ENCODE assay signal across 19 cellular contexts in the genomic region with DNA sequence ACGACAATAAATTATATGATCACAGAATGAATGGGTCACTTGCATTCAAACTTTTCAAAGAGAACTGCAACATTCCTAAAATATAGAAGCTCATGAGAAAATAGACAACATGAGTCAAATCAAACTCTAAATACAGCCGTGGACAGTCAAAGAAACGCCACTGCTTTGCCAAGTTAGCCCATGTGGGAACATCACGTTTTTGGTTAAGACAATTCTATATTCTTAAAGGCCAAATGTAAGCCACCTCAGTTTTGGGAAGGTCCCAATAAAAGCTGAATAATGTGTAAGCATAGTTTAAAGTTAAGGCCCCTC. TPM values are rescaled to one million over a fixed set of nuclear protein-coding genes. Genes with fewer than 3 reads are reported as not detected.
DNase-seq lines count a peak whose midpoint lies in the region; ATAC-seq and TF ChIP-seq lines count a peak whose summit lies in the region.
"Had no signal": no experiment of that assay in that cellular context is flagged by ENCODE, and none has a peak within 500 bp of the region (broad histone marks: within the 10 kb centered on the region; RNA-seq: fewer than 3 reads in every experiment).

No MANE protein-coding gene starts in this region.

- H3K4me3 ChIP-seq in breast epithelium (no peak overlapping the region), fibroblast of mammary gland (ENCODE audit: control insufficient read depth, low read depth, low read length) (no peak overlapping the region), vagina (no peak overlapping the region)
- H3K4me3 ChIP-seq: ascending aorta, upper lobe of right lung had no signal

- DNase-seq in MCF 10A (ENCODE audit: unreplicated experiment) (no peak), breast epithelium (ENCODE audit: low spot score in 2 of 2) (no peak), fibroblast of mammary gland (ENCODE audit: low read depth) (peak; percentile 85), vagina (ENCODE audit: extremely low spot score in 2 of 2) (no peak), left ventricle myocardium superior (no peak), left cardiac atrium (no peak)
- DNase-seq in activated naive CD4-positive, alpha-beta T cell treated with anti-CD3 and anti-CD28 coated beads for 36 hours = no peak
- DNase-seq: activated CD4-positive, alpha-beta T cell treated with anti-CD3 and anti-CD28 coated beads, Interleukin-2, amount 50 U/mL, for 1 hour; C1 segment of cervical spinal cord; endodermal cell; KG1; NCI-H2081; NCI-H510A; stimulated activated CD4-positive, alpha-beta T cell treated with anti-CD3 and anti-CD28 coated beads, Interleukin-4, amount 100 ng/mL, for 4 hours; upper lobe of right lung had no signal

- H3K4me3 Mint-ChIP-seq in MCF 10A (ENCODE audit: unreplicated experiment) = peak overlapping the region; percentile 6
- H3K4me3 Mint-ChIP-seq in activated naive CD4-positive, alpha-beta T cell treated with anti-CD3 and anti-CD28 coated beads for 36 hours = no peak overlapping the region
- H3K4me3 Mint-ChIP-seq: endodermal cell had no signal

- no peaks in the 10 kb centered on the region for H3K27me3 Mint-ChIP-seq in MCF 10A (ENCODE audit: insufficient read depth, unreplicated experiment)
- H3K27me3 Mint-ChIP-seq in activated naive CD4-positive, alpha-beta T cell treated with anti-CD3 and anti-CD28 coated beads for 36 hours (ENCODE audit: low read depth) = no peaks in the 10 kb centered on the region
- H3K27me3 Mint-ChIP-seq: progenitor cell of endocrine pancreas had no signal

- TF ChIP-seq CTCF in MCF 10A (IDR thresholded peaks at IDR 0.05; ENCODE audit: unreplicated experiment) (no peak), breast epithelium (IDR thresholded peaks at IDR 0.05) (no peak), fibroblast of mammary gland (conservative IDR thresholded peaks at IDR 0.05; ENCODE audit: control insufficient read depth, insufficient read depth, low read depth, low read length) (no peak), vagina (IDR thresholded peaks at IDR 0.05) (no peak)

- no peak for TF ChIP-seq POLR2A in breast epithelium (IDR thresholded peaks at IDR 0.05)
- TF ChIP-seq POLR2A in vagina (IDR thresholded peaks at IDR 0.05) = no peak

- H3K9me3 Mint-ChIP-seq in MCF 10A (ENCODE audit: unreplicated experiment) = no peaks in the 10 kb centered on the region
- H3K9me3 Mint-ChIP-seq in activated naive CD4-positive, alpha-beta T cell treated with anti-CD3 and anti-CD28 coated beads for 36 hours = no peaks in the 10 kb centered on the region

- H3K27ac Mint-ChIP-seq in MCF 10A (ENCODE audit: low read depth, unreplicated experiment) = peak overlapping the region; percentile 88
- H3K27ac Mint-ChIP-seq in activated naive CD4-positive, alpha-beta T cell treated with anti-CD3 and anti-CD28 coated beads for 36 hours = no peak overlapping the region
- H3K27ac Mint-ChIP-seq: endodermal cell, progenitor cell of endocrine pancreas had no signal

- H3K4me1 Mint-ChIP-seq in MCF 10A (ENCODE audit: insufficient read depth, unreplicated experiment) = peaks cover 43% of the 10 kb centered on the region
- H3K4me1 Mint-ChIP-seq in activated naive CD4-positive, alpha-beta T cell treated with anti-CD3 and anti-CD28 coated beads for 36 hours (ENCODE audit: low read depth) = no peaks in the 10 kb centered on the region

- H3K4me1 ChIP-seq in breast epithelium = no peaks in the 10 kb centered on the region
- peaks cover 29% of the 10 kb centered on the region for H3K4me1 ChIP-seq in vagina
- H3K4me1 ChIP-seq: upper lobe of right lung had no signal

- H3K27ac ChIP-seq in breast epithelium (no peak overlapping the region), vagina (peak overlapping the region; percentile 54)
- H3K27ac ChIP-seq: ascending aorta, upper lobe of right lung had no signal

- H3K36me3 Mint-ChIP-seq in MCF 10A (ENCODE audit: insufficient read depth, unreplicated experiment) = no peaks in the 10 kb centered on the region
- no peaks in the 10 kb centered on the region for H3K36me3 Mint-ChIP-seq in activated naive CD4-positive, alpha-beta T cell treated with anti-CD3 and anti-CD28 coated beads for 36 hours (ENCODE audit: low read depth)

- H3K36me3 ChIP-seq in breast epithelium (no peaks in the 10 kb centered on the region), vagina (no peaks in the 10 kb centered on the region)
- H3K36me3 ChIP-seq: ascending aorta, upper lobe of right lung had no signal

- POLR2A ChIA-PET in MCF 10A (lab: Yijun Ruan, JAX) = interaction anchor here (0.7 to 4.0 kb wide), 28 partner anchors 7 to 209 kb away, joined by 3 to 28 read pairs (median 4); no protein-coding TSS in a partner anchor

- BruUV-seq in MCF 10A (replicated peaks; lab: Mats Ljungman, UMichigan) = TSS peak; percentile 99

- intact Hi-C loops in MCF 10A (cut with micrococcal nuclease) (loop anchor here (1.0 to 2.0 kb wide), 2 partner anchors 8 to 29 kb away; no protein-coding TSS in a partner anchor), breast epithelium (cut with DNase I; ENCODE audit: low total_unique reads) (no loop called here), vagina (cut with DNase I) (no loop called here), left ventricle myocardium superior (cut with micrococcal nuclease) (no loop called here), left cardiac atrium (cut with DNase I) (loop anchor here in 1 of 2 donors (10.0 kb wide), 1 partner anchor 45 kb away; no protein-coding TSS in a partner anchor)
- intact Hi-C loops in activated naive CD4-positive, alpha-beta T cell treated with anti-CD3 and anti-CD28 coated beads for 36 hours (cut with micrococcal nuclease) = no loop called here

- peak; percentile 36 for ATAC-seq in SK-N-SH treated with all-trans-retinoic acid at 6 μM for 48 hours
- no peak for ATAC-seq in left ventricle myocardium superior
- no peak for ATAC-seq in left cardiac atrium
- ATAC-seq: Right ventricle myocardium inferior had no signal

- CTCF ChIA-PET in MCF 10A (lab: Yijun Ruan, JAX) = interaction anchor here (0.6 to 2.2 kb wide), 8 partner anchors 14 to 637 kb away, joined by 3 to 6 read pairs (median 4); no protein-coding TSS in a partner anchor
- CTCF ChIA-PET in activated naive CD4-positive, alpha-beta T cell treated with anti-CD3 and anti-CD28 coated beads for 36 hours (lab: Charles Lee) = no interaction called here

- H3K9me3 ChIP-seq in breast epithelium = no peaks in the 10 kb centered on the region
- no peaks in the 10 kb centered on the region for H3K9me3 ChIP-seq in vagina
- H3K9me3 ChIP-seq: ascending aorta, upper lobe of right lung had no signal

- H3K27me3 ChIP-seq in breast epithelium = no peaks in the 10 kb centered on the region
- no peaks in the 10 kb centered on the region for H3K27me3 ChIP-seq in vagina
- H3K27me3 ChIP-seq: ascending aorta, upper lobe of right lung had no signal

TF ChIP-seq in SK-N-SH treated with all-trans-retinoic acid at 6 μM for 48 hours, 23 proteins besides CTCF, POLR2A, EP300 and RAD21:
- TF ChIP-seq, protein P1, sequence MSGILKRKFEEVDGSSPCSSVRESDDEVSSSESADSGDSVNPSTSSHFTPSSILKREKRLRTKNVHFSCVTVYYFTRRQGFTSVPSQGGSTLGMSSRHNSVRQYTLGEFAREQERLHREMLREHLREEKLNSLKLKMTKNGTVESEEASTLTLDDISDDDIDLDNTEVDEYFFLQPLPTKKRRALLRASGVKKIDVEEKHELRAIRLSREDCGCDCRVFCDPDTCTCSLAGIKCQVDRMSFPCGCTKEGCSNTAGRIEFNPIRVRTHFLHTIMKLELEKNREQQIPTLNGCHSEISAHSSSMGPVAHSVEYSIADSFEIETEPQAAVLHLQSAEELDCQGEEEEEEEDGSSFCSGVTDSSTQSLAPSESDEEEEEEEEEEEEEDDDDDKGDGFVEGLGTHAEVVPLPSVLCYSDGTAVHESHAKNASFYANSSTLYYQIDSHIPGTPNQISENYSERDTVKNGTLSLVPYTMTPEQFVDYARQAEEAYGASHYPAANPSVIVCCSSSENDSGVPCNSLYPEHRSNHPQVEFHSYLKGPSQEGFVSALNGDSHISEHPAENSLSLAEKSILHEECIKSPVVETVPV (CRISPR knock-in tag; IDR thresholded peaks at IDR 0.05) = no peak
- TF ChIP-seq OSR1 (CRISPR knock-in tag; IDR thresholded peaks at IDR 0.05) = no peak
- TF ChIP-seq, protein P2, sequence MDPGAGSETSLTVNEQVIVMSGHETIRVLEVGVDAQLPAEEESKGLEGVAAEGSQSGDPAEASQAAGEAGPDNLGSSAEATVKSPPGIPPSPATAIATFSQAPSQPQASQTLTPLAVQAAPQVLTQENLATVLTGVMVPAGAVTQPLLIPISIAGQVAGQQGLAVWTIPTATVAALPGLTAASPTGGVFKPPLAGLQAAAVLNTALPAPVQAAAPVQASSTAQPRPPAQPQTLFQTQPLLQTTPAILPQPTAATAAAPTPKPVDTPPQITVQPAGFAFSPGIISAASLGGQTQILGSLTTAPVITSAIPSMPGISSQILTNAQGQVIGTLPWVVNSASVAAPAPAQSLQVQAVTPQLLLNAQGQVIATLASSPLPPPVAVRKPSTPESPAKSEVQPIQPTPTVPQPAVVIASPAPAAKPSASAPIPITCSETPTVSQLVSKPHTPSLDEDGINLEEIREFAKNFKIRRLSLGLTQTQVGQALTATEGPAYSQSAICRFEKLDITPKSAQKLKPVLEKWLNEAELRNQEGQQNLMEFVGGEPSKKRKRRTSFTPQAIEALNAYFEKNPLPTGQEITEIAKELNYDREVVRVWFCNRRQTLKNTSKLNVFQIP (CRISPR knock-in tag; IDR thresholded peaks at IDR 0.05; ENCODE audit: borderline replicate concordance, low read depth) = no peak
- TF ChIP-seq ZNF565 (CRISPR knock-in tag; conservative IDR thresholded peaks at IDR 0.05; ENCODE audit: low read depth) = no peak
- no peak for TF ChIP-seq ZNF8 (CRISPR knock-in tag; IDR thresholded peaks at IDR 0.05)
- no peak for TF ChIP-seq ESRRG (CRISPR knock-in tag; IDR thresholded peaks at IDR 0.05)
- TF ChIP-seq BACH2 (CRISPR knock-in tag; IDR thresholded peaks at IDR 0.05; ENCODE audit: borderline replicate concordance) = no peak
- TF ChIP-seq CSDC2 (CRISPR knock-in tag; IDR thresholded peaks at IDR 0.05) = no peak

RNA-seq across cellular contexts. Expression of a gene that starts 33.6 kb away (rescaled TPM):
- total RNA-seq in MCF 10A (2022) (109 and 126 TPM in 2 replicates), breast epithelium (10 to 100 TPM; 48.0 to 60.0 (median 57.5) TPM), vagina (134 TPM), left ventricle myocardium superior (43.8 TPM), left cardiac atrium (100 to 1,000 TPM in 1 of 2 donors, 10 to 100 TPM in 1; 48.7 to 114 TPM)
- 10 to 100 TPM; 22.4 to 25.6 TPM for total RNA-seq in activated naive CD4-positive, alpha-beta T cell treated with anti-CD3 and anti-CD28 coated beads for 36 hours
